Comparison of ENCODE assay signal across 7 cellular contexts in genomic region chr22:37427128-37427710, GRCh38. TPM values are rescaled to one million over a fixed set of nuclear protein-coding genes. Genes with fewer than 3 reads are reported as not detected.
DNase-seq lines count a peak whose midpoint lies in the region; ATAC-seq and TF ChIP-seq lines count a peak whose summit lies in the region.

TSS of gene ELFN2 (minus strand) at chr22:37427479. CDS start at chr22:37375534, 51,945 bp downstream.

- peaks cover 5% of the 10 kb centered on the region for H3K9me3 Mint-ChIP-seq in activated T-helper 1 cell treated with anti-CD3 and anti-CD28 coated beads, Interleukin-12 subunit alpha, Interleukin-12 subunit beta, Interleukin-2, Interleukin-4 antibody, amounts not matched to agents 30 ng/mL and 10 ng/mL and 1 ng/mL, durations not matched to agents 14 hours and 24 hours and 36 hours
- no peaks in the 10 kb centered on the region for H3K9me3 Mint-ChIP-seq in stimulated activated memory B cell treated with anti-CD40 and anti-IgM and Interleukin-4, amounts not matched to agents 10 μg/mL and 1 μg/mL and 100 μg/mL, for 72 hours

- no peaks in the 10 kb centered on the region for H3K36me3 ChIP-seq in HEK293 (ENCODE audit: control insufficient read depth in 2 of 2, insufficient read depth in 1 of 2, low read length in 2 of 2)
- H3K36me3 ChIP-seq in iPS-15b (ENCODE audit: control insufficient read depth, insufficient read depth, low read length) = no peaks in the 10 kb centered on the region

- H3K4me1 ChIP-seq in HEK293 (ENCODE audit: control insufficient read depth, insufficient read depth, low read length) (no peaks in the 10 kb centered on the region), iPS-15b (ENCODE audit: control insufficient read depth, insufficient read depth, low read length) (peaks cover 2% of the 10 kb centered on the region)

- CTCF ChIA-PET in HEK293 (lab: Yijun Ruan, JAX) = interaction anchor here (0.6 kb wide), 1 partner anchor 136 kb away, joined by 3 read pairs; no protein-coding TSS in a partner anchor

- H3K4me3 ChIP-seq in HEK293 (ENCODE audit: low read depth, low read length) (peak within 1 kb of the TSS; percentile 61), iPS-15b (ENCODE audit: low read depth, low read length) (peak within 1 kb of the TSS; percentile 46)

- POLR2A ChIA-PET in HEK293 (lab: Yijun Ruan, JAX) = no interaction called here

- H3K27me3 ChIP-seq in iPS-15b (ENCODE audit: control insufficient read depth, insufficient read depth, low read length) = peaks cover 47% of the 10 kb centered on the region

- H3K27ac ChIP-seq in HEK293 (ENCODE audit: extremely low read depth, low read depth, low read length) = peak within 1 kb of the TSS; percentile 24; the same call in 1 of the 2 replicates

- no peaks in the 10 kb centered on the region for H3K36me3 Mint-ChIP-seq in activated T-helper 1 cell treated with anti-CD3 and anti-CD28 coated beads, Interleukin-12 subunit alpha, Interleukin-12 subunit beta, Interleukin-2, Interleukin-4 antibody, amounts not matched to agents 30 ng/mL and 10 ng/mL and 1 ng/mL, durations not matched to agents 14 hours and 24 hours and 36 hours (ENCODE audit: low read depth)
- H3K36me3 Mint-ChIP-seq in stimulated activated memory B cell treated with anti-CD40 and anti-IgM and Interleukin-4, amounts not matched to agents 10 μg/mL and 1 μg/mL and 100 μg/mL, for 72 hours = no peaks in the 10 kb centered on the region

- peaks cover 16% of the 10 kb centered on the region for H3K4me1 Mint-ChIP-seq in activated T-helper 1 cell treated with anti-CD3 and anti-CD28 coated beads, Interleukin-12 subunit alpha, Interleukin-12 subunit beta, Interleukin-2, Interleukin-4 antibody, amounts not matched to agents 30 ng/mL and 10 ng/mL and 1 ng/mL, durations not matched to agents 14 hours and 24 hours and 36 hours (ENCODE audit: low read depth)
- peaks cover 16% of the 10 kb centered on the region for H3K4me1 Mint-ChIP-seq in stimulated activated memory B cell treated with anti-CD40 and anti-IgM and Interleukin-4, amounts not matched to agents 10 μg/mL and 1 μg/mL and 100 μg/mL, for 72 hours

- peak within 1 kb of the TSS; percentile 42 for H3K4me3 Mint-ChIP-seq in activated T-helper 1 cell treated with anti-CD3 and anti-CD28 coated beads, Interleukin-12 subunit alpha, Interleukin-12 subunit beta, Interleukin-2, Interleukin-4 antibody, amounts not matched to agents 30 ng/mL and 10 ng/mL and 1 ng/mL, durations not matched to agents 14 hours and 24 hours and 36 hours
- H3K4me3 Mint-ChIP-seq in stimulated activated memory B cell treated with anti-CD40 and anti-IgM and Interleukin-4, amounts not matched to agents 10 μg/mL and 1 μg/mL and 100 μg/mL, for 72 hours = peak within 1 kb of the TSS; percentile 61

- intact Hi-C loops in activated T-helper 1 cell treated with anti-CD3 and anti-CD28 coated beads, Interleukin-12 subunit alpha, Interleukin-12 subunit beta, Interleukin-2, Interleukin-4 antibody, amounts not matched to agents 30 ng/mL and 10 ng/mL and 1 ng/mL, durations not matched to agents 14 hours and 24 hours and 36 hours (cut with micrococcal nuclease) = loop anchor here (5.0 kb wide), 1 partner anchor 95 kb away; no protein-coding TSS in a partner anchor

- TF ChIP-seq CTCF in HEK293 (tag by site-specific recombination; IDR thresholded peaks at IDR 0.05) (no peak), GM20000 (IDR thresholded peaks at IDR 0.05; ENCODE audit: extremely low read depth, missing control alignments) (no peak)

- H3K27me3 Mint-ChIP-seq in activated T-helper 1 cell treated with anti-CD3 and anti-CD28 coated beads, Interleukin-12 subunit alpha, Interleukin-12 subunit beta, Interleukin-2, Interleukin-4 antibody, amounts not matched to agents 30 ng/mL and 10 ng/mL and 1 ng/mL, durations not matched to agents 14 hours and 24 hours and 36 hours (ENCODE audit: insufficient read depth) = peaks cover 41% of the 10 kb centered on the region
- H3K27me3 Mint-ChIP-seq in stimulated activated memory B cell treated with anti-CD40 and anti-IgM and Interleukin-4, amounts not matched to agents 10 μg/mL and 1 μg/mL and 100 μg/mL, for 72 hours = peaks cover 76% of the 10 kb centered on the region

- no peak within 1 kb of the TSS for H3K9ac ChIP-seq in iPS-15b (ENCODE audit: low read depth, low read length)

- ATAC-seq in stimulated activated memory B cell treated with anti-CD40 and anti-IgM and Interleukin-4, amounts not matched to agents 10 μg/mL and 1 μg/mL and 100 μg/mL, for 72 hours = no peak

- no peak within 1 kb of the TSS for H3K27ac Mint-ChIP-seq in activated T-helper 1 cell treated with anti-CD3 and anti-CD28 coated beads, Interleukin-12 subunit alpha, Interleukin-12 subunit beta, Interleukin-2, Interleukin-4 antibody, amounts not matched to agents 30 ng/mL and 10 ng/mL and 1 ng/mL, durations not matched to agents 14 hours and 24 hours and 36 hours
- H3K27ac Mint-ChIP-seq in stimulated activated memory B cell treated with anti-CD40 and anti-IgM and Interleukin-4, amounts not matched to agents 10 μg/mL and 1 μg/mL and 100 μg/mL, for 72 hours = no peak within 1 kb of the TSS

- DNase-seq in activated T-helper 1 cell treated with anti-CD3 and anti-CD28 coated beads, Interleukin-12 subunit alpha, Interleukin-12 subunit beta, Interleukin-2, Interleukin-4 antibody, amounts not matched to agents 30 ng/mL and 10 ng/mL and 1 ng/mL, durations not matched to agents 14 hours and 24 hours and 36 hours (ENCODE audit: low spot score) = no peak
- no peak for DNase-seq in activated CD8-positive, alpha-beta memory T cell treated with anti-CD3 and anti-CD28 coated beads, Interleukin-2, amount 50 U/mL, for 4 hours
- DNase-seq in CD1c-positive myeloid dendritic cell (ENCODE audit: extremely low spot score) = no peak
- DNase-seq in GM20000 (ENCODE audit: low spot score) = no peak

- H3K9me3 ChIP-seq in HEK293 (ENCODE audit: control insufficient read depth, insufficient read depth, low read depth, low read length) (no peaks in the 10 kb centered on the region), iPS-15b (ENCODE audit: control insufficient read depth, insufficient read depth, low read length) (no peaks in the 10 kb centered on the region)

TF ChIP-seq in HEK293, 187 proteins besides CTCF, POLR2A, EP300 and RAD21 (continues in another document):
- TF ChIP-seq REPIN1 (tag by site-specific recombination; IDR thresholded peaks at IDR 0.05; ENCODE audit: low read depth) = no peak
- TF ChIP-seq ZNF311 (tag by site-specific recombination; IDR thresholded peaks at IDR 0.05; ENCODE audit: borderline replicate concordance) = no peak
- TF ChIP-seq ZNF558 (tag by site-specific recombination; IDR thresholded peaks at IDR 0.05) = no peak
- TF ChIP-seq ZNF404 (tag by site-specific recombination; IDR thresholded peaks at IDR 0.05) = no peak
- TF ChIP-seq ZBTB26 (tag by site-specific recombination; optimal IDR thresholded peaks at IDR 0.05) = peak; percentile 87
- TF ChIP-seq MEIS1 (CRISPR knock-in tag; IDR thresholded peaks at IDR 0.05; ENCODE audit: borderline replicate concordance) = no peak
- peak; percentile 92 for TF ChIP-seq ZFHX2 (tag by site-specific recombination; conservative IDR thresholded peaks at IDR 0.05)
- TF ChIP-seq ZNF292 (tag by site-specific recombination; IDR thresholded peaks at IDR 0.05; ENCODE audit: borderline replicate concordance, low read depth) = no peak
- no peak for TF ChIP-seq ZNF366 (tag by site-specific recombination; conservative IDR thresholded peaks at IDR 0.05)
- TF ChIP-seq, protein P1, sequence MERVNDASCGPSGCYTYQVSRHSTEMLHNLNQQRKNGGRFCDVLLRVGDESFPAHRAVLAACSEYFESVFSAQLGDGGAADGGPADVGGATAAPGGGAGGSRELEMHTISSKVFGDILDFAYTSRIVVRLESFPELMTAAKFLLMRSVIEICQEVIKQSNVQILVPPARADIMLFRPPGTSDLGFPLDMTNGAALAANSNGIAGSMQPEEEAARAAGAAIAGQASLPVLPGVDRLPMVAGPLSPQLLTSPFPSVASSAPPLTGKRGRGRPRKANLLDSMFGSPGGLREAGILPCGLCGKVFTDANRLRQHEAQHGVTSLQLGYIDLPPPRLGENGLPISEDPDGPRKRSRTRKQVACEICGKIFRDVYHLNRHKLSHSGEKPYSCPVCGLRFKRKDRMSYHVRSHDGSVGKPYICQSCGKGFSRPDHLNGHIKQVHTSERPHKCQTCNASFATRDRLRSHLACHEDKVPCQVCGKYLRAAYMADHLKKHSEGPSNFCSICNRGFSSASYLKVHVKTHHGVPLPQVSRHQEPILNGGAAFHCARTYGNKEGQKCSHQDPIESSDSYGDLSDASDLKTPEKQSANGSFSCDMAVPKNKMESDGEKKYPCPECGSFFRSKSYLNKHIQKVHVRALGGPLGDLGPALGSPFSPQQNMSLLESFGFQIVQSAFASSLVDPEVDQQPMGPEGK (tag by site-specific recombination; IDR thresholded peaks at IDR 0.05) = peak; percentile 68; the same call in 1 of the 2 replicates
- TF ChIP-seq ZNF239 (tag by site-specific recombination; IDR thresholded peaks at IDR 0.05) = no peak
- no peak for TF ChIP-seq ZNF837 (tag by site-specific recombination; IDR thresholded peaks at IDR 0.05)
- TF ChIP-seq SP3 (tag by site-specific recombination; IDR thresholded peaks at IDR 0.05) = peak; percentile 40
- TF ChIP-seq BCL11B (tag by site-specific recombination; IDR thresholded peaks at IDR 0.05; ENCODE audit: low read depth) = no peak
- TF ChIP-seq KLF7 (tag by site-specific recombination; IDR thresholded peaks at IDR 0.05; ENCODE audit: borderline replicate concordance) = no peak
- TF ChIP-seq ZNF121 (tag by site-specific recombination; IDR thresholded peaks at IDR 0.05) = no peak
- no peak for TF ChIP-seq ZNF658 (tag by site-specific recombination; IDR thresholded peaks at IDR 0.05)

RNA-seq across cellular contexts. Expression of gene ELFN2, which starts in this region (rescaled TPM):
- 0.05 and 0.08 TPM in 2 replicates for total RNA-seq in activated T-helper 1 cell treated with anti-CD3 and anti-CD28 coated beads, Interleukin-12 subunit alpha, Interleukin-12 subunit beta, Interleukin-2, Interleukin-4 antibody, amounts not matched to agents 30 ng/mL and 10 ng/mL and 1 ng/mL, durations not matched to agents 14 hours and 24 hours and 36 hours
